ENCODE assay signal across 10 cellular contexts in the genomic region with DNA sequence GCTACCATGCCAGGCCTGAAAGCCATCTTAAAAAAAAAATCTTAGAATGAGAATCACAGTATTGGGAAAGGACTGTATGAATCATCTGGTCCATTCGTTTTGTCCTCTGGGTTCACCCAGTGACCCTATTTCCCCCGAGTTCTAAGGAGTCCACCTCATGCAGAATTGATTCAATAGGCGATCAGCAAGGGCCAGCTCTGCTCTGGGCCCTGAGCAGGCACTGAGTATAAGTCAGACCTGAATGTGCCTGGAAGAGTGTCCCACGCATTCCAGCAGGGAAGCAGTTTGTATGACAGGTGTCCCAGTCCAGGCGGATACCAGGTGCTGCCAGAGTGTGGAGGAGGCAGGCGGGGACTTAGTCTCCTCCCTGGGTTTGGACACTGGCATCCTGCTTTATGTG. TPM values are rescaled to one million over a fixed set of nuclear protein-coding genes. Genes with fewer than 3 reads are reported as not detected.
DNase-seq lines count a peak whose midpoint lies in the region; TF ChIP-seq lines count a peak whose summit lies in the region.
"Had no signal": no experiment of that assay in that cellular context is flagged by ENCODE, and none has a peak within 500 bp of the region (broad histone marks: within the 10 kb centered on the region; RNA-seq: fewer than 3 reads in every experiment).

No MANE protein-coding gene starts in this region.

- peaks cover 4% of the 10 kb centered on the region for H3K36me3 ChIP-seq in rectal smooth muscle tissue (ENCODE audit: control insufficient read depth, insufficient read depth, low read length)

- no peak overlapping the region for H3K27ac Mint-ChIP-seq in activated T-helper 1 cell treated with anti-CD3 and anti-CD28 coated beads, Interleukin-12 subunit alpha, Interleukin-12 subunit beta, Interleukin-2, Interleukin-4 antibody, amounts not matched to agents 30 ng/mL and 10 ng/mL and 1 ng/mL, durations not matched to agents 14 hours and 24 hours and 36 hours

- H3K27me3 ChIP-seq in rectal smooth muscle tissue (ENCODE audit: control insufficient read depth, insufficient read depth, low read length) = no peaks in the 10 kb centered on the region

- H3K27me3 Mint-ChIP-seq in activated T-helper 1 cell treated with anti-CD3 and anti-CD28 coated beads, Interleukin-12 subunit alpha, Interleukin-12 subunit beta, Interleukin-2, Interleukin-4 antibody, amounts not matched to agents 30 ng/mL and 10 ng/mL and 1 ng/mL, durations not matched to agents 14 hours and 24 hours and 36 hours (ENCODE audit: insufficient read depth) = peaks cover 27% of the 10 kb centered on the region

- H3K9me3 Mint-ChIP-seq in activated T-helper 1 cell treated with anti-CD3 and anti-CD28 coated beads, Interleukin-12 subunit alpha, Interleukin-12 subunit beta, Interleukin-2, Interleukin-4 antibody, amounts not matched to agents 30 ng/mL and 10 ng/mL and 1 ng/mL, durations not matched to agents 14 hours and 24 hours and 36 hours = no peaks in the 10 kb centered on the region

- H3K27ac ChIP-seq in rectal smooth muscle tissue (ENCODE audit: low read depth, low read length) = peak overlapping the region; percentile 1

- peaks cover 10% of the 10 kb centered on the region for H3K4me1 ChIP-seq in rectal smooth muscle tissue (ENCODE audit: control insufficient read depth, insufficient read depth, low read length)

- H3K36me3 Mint-ChIP-seq in activated T-helper 1 cell treated with anti-CD3 and anti-CD28 coated beads, Interleukin-12 subunit alpha, Interleukin-12 subunit beta, Interleukin-2, Interleukin-4 antibody, amounts not matched to agents 30 ng/mL and 10 ng/mL and 1 ng/mL, durations not matched to agents 14 hours and 24 hours and 36 hours (ENCODE audit: low read depth) = peaks cover 1% of the 10 kb centered on the region

- H3K4me3 ChIP-seq in fibroblast of the aortic adventitia (ENCODE audit: low read depth, low read length) (no peak overlapping the region), rectal smooth muscle tissue (ENCODE audit: low read length) (no peak overlapping the region)

- intact Hi-C loops in activated T-helper 1 cell treated with anti-CD3 and anti-CD28 coated beads, Interleukin-12 subunit alpha, Interleukin-12 subunit beta, Interleukin-2, Interleukin-4 antibody, amounts not matched to agents 30 ng/mL and 10 ng/mL and 1 ng/mL, durations not matched to agents 14 hours and 24 hours and 36 hours (cut with micrococcal nuclease) = loop anchor here (2.0 kb wide), 2 partner anchors 21 to 29 kb away; a partner anchor contains a TSS

- H3K4me3 Mint-ChIP-seq in activated T-helper 1 cell treated with anti-CD3 and anti-CD28 coated beads, Interleukin-12 subunit alpha, Interleukin-12 subunit beta, Interleukin-2, Interleukin-4 antibody, amounts not matched to agents 30 ng/mL and 10 ng/mL and 1 ng/mL, durations not matched to agents 14 hours and 24 hours and 36 hours = peak overlapping the region; percentile 58

- peaks cover 21% of the 10 kb centered on the region for H3K4me1 Mint-ChIP-seq in activated T-helper 1 cell treated with anti-CD3 and anti-CD28 coated beads, Interleukin-12 subunit alpha, Interleukin-12 subunit beta, Interleukin-2, Interleukin-4 antibody, amounts not matched to agents 30 ng/mL and 10 ng/mL and 1 ng/mL, durations not matched to agents 14 hours and 24 hours and 36 hours (ENCODE audit: low read depth)

- no peak overlapping the region for H3K9ac ChIP-seq in rectal smooth muscle tissue (ENCODE audit: low read length)

- DNase-seq in CD1c-positive myeloid dendritic cell (ENCODE audit: extremely low spot score) (peak; percentile 32), fibroblast of the aortic adventitia (ENCODE audit: low read depth) (peak; percentile 25), NCI-H446 treated with DMSO at 0.1 percent for 48 hours (lab: John Stamatoyannopoulos, UW) (no peak), NCI-H1092 (lab: John Stamatoyannopoulos, UW) (no peak), glomerular visceral epithelial cell (ENCODE audit: extremely low spot score) (no peak), SK-N-DZ (ENCODE audit: low spot score) (no peak)
- no peak for DNase-seq in activated T-helper 1 cell treated with anti-CD3 and anti-CD28 coated beads, Interleukin-12 subunit alpha, Interleukin-12 subunit beta, Interleukin-2, Interleukin-4 antibody, amounts not matched to agents 30 ng/mL and 10 ng/mL and 1 ng/mL, durations not matched to agents 14 hours and 24 hours and 36 hours (ENCODE audit: low spot score)
- DNase-seq: activated T-cell treated with anti-CD3 and anti-CD28 coated beads, Interleukin-2, amount 50 U/mL, for 1 hour; NCI-H526 treated with DMSO at 0.1 percent for 48 hours had no signal

- TF ChIP-seq CTCF in fibroblast of the aortic adventitia (IDR thresholded peaks at IDR 0.05; ENCODE audit: insufficient read depth, low read length) = no peak

RNA-seq across cellular contexts. Expression of a gene that starts 0.9 kb away (rescaled TPM):
- total RNA-seq in activated T-helper 1 cell treated with anti-CD3 and anti-CD28 coated beads, Interleukin-12 subunit alpha, Interleukin-12 subunit beta, Interleukin-2, Interleukin-4 antibody, amounts not matched to agents 30 ng/mL and 10 ng/mL and 1 ng/mL, durations not matched to agents 14 hours and 24 hours and 36 hours = 1.6 and 2.0 TPM in 2 replicates
- total RNA-seq in fibroblast of the aortic adventitia (ENCODE audit: low replicate concordance) = 59.2 and 170 TPM in 2 replicates
- polyA plus RNA-seq in SK-N-DZ (2014; cell fraction: cytosol; rRNA removed) = 2.6 and 2.8 TPM in 2 replicates
- 1.1 and 1.5 TPM in 2 replicates for polyA plus RNA-seq in SK-N-DZ (2014; cell fraction: nucleus; rRNA removed)

RNA-seq across cellular contexts. Expression of a gene that starts 19.9 kb away (rescaled TPM):
- total RNA-seq in activated T-helper 1 cell treated with anti-CD3 and anti-CD28 coated beads, Interleukin-12 subunit alpha, Interleukin-12 subunit beta, Interleukin-2, Interleukin-4 antibody, amounts not matched to agents 30 ng/mL and 10 ng/mL and 1 ng/mL, durations not matched to agents 14 hours and 24 hours and 36 hours = 297 and 307 TPM in 2 replicates
- 3.4 and 76.9 TPM in 2 replicates for total RNA-seq in fibroblast of the aortic adventitia (ENCODE audit: low replicate concordance)
- 121 and 151 TPM in 2 replicates for polyA plus RNA-seq in SK-N-DZ (2014; cell fraction: cytosol; rRNA removed)
- polyA plus RNA-seq in SK-N-DZ (2014; cell fraction: nucleus; rRNA removed) = 167 and 220 TPM in 2 replicates

Comparison
In these comparisons a context has a peak if more than half of its experiments do, and no peak if none do; other contexts are left out.
1. DNase-seq: peak in CD1c-positive myeloid dendritic cell (single experiment) and fibroblast of the aortic adventitia (single experiment); none in activated T-helper 1 cell treated with anti-CD3 and anti-CD28 coated beads, Interleukin-12 subunit alpha, Interleukin-12 subunit beta, Interleukin-2, Interleukin-4 antibody, amounts not matched to agents 30 ng/mL and 10 ng/mL and 1 ng/mL, durations not matched to agents 14 hours and 24 hours and 36 hours (single experiment), NCI-H446 treated with DMSO at 0.1 percent for 48 hours (single experiment), NCI-H1092 (single experiment), glomerular visceral epithelial cell (single experiment) and SK-N-DZ (single experiment).
2. RNA of a gene that starts 0.9 kb away (total RNA-seq): 59.2 to 170 TPM in fibroblast of the aortic adventitia; 1.6 to 2.0 TPM in activated T-helper 1 cell treated with anti-CD3 and anti-CD28 coated beads, Interleukin-12 subunit alpha, Interleukin-12 subunit beta, Interleukin-2, Interleukin-4 antibody, amounts not matched to agents 30 ng/mL and 10 ng/mL and 1 ng/mL, durations not matched to agents 14 hours and 24 hours and 36 hours; every median in the first group is over 10 times any median in the second.